12 cellular contexts compared by ENCODE assay signal in genomic region chr7:101698964-101699363, GRCh38.
DNase-seq lines count a peak whose midpoint lies in the region; TF ChIP-seq lines count a peak whose summit lies in the region.
"Had no signal": no experiment of that assay in that cellular context is flagged by ENCODE, and none has a peak within 500 bp of the region (broad histone marks: within the 10 kb centered on the region; RNA-seq: fewer than 3 reads in every experiment).

No MANE protein-coding gene starts in this region.

- no peak overlapping the region for H3K4me3 Mint-ChIP-seq in MCF 10A (ENCODE audit: unreplicated experiment)
- H3K4me3 Mint-ChIP-seq: CD4-positive, CD25-positive, alpha-beta regulatory T cell had no signal

- H3K27me3 ChIP-seq in mesendoderm (ENCODE audit: insufficient read depth, low read length, poor library complexity) (no peaks in the 10 kb centered on the region), trophoblast cell (ENCODE audit: insufficient read depth, low read length) (no peaks in the 10 kb centered on the region), adrenal gland (no peaks in the 10 kb centered on the region)

- no TSS peak for BruUV-seq in MCF 10A (replicated peaks; lab: Mats Ljungman, UMichigan)

- H3K18ac ChIP-seq in mesendoderm (ENCODE audit: low read length): no peak overlapping the region
- no peak overlapping the region for H3K18ac ChIP-seq in trophoblast cell (ENCODE audit: low read length)

- no peaks in the 10 kb centered on the region for H3K36me3 ChIP-seq in mesendoderm (ENCODE audit: control insufficient read depth, insufficient read depth, low read length)
- no peaks in the 10 kb centered on the region for H3K36me3 ChIP-seq in trophoblast cell (ENCODE audit: control insufficient read depth in 1 of 2, insufficient read depth in 2 of 2, low read length in 2 of 2)
- no peaks in the 10 kb centered on the region for H3K36me3 ChIP-seq in adrenal gland (replicated peaks in 1 of 2)

- WGBS in mesendoderm (ENCODE audit: extremely low coverage, insufficient coverage, low lambda C conversion rate): no CpG with 5 or more reads among the region's 11 CpGs
- no CpG with 5 or more reads among the region's 11 CpGs for WGBS in trophoblast cell (ENCODE audit: extremely low coverage, insufficient coverage, insufficient read length)
- 76 to 86% (median 80%) methylated on average over 3 to 11 of the region's 11 CpGs for WGBS in adrenal gland, 4 donors

- no peak overlapping the region for H2AK5ac ChIP-seq in mesendoderm (ENCODE audit: low read length)
- H2AK5ac ChIP-seq in trophoblast cell (ENCODE audit: low read length): no peak overlapping the region

- H2BK120ac ChIP-seq in mesendoderm (ENCODE audit: low read depth, low read length): no peak overlapping the region
- no peak overlapping the region for H2BK120ac ChIP-seq in trophoblast cell (ENCODE audit: insufficient read depth, low read length, poor library complexity)

- no peak overlapping the region for H3K27ac ChIP-seq in mesendoderm (ENCODE audit: low read depth, low read length)
- no peak overlapping the region for H3K27ac ChIP-seq in trophoblast cell (ENCODE audit: low read depth, low read length)
- no peak overlapping the region for H3K27ac ChIP-seq in adrenal gland
- H3K27ac ChIP-seq: 22Rv1 had no signal

- H4K8ac ChIP-seq in mesendoderm (ENCODE audit: low read depth, low read length) (no peak overlapping the region), trophoblast cell (ENCODE audit: low read depth, low read length) (no peak overlapping the region)

- TF ChIP-seq CTCF in adrenal gland (IDR thresholded peaks at IDR 0.05) (no peak), MCF 10A (IDR thresholded peaks at IDR 0.05; ENCODE audit: unreplicated experiment) (no peak)

- DNase-seq in NCI-H2227 (lab: John Stamatoyannopoulos, UW; ENCODE audit: unreplicated experiment) (peak; percentile 40), NCI-H2227 treated with DMSO at 0.1 percent for 48 hours (lab: John Stamatoyannopoulos, UW) (no peak), NCI-H69 (lab: John Stamatoyannopoulos, UW) (peak; percentile 57), mesendoderm (no peak), trophoblast cell (no peak), DMS53 treated with DMSO at 0.1 percent for 48 hours (lab: John Stamatoyannopoulos, UW; ENCODE audit: unreplicated experiment) (no peak), adrenal gland (no peak), MCF 10A (ENCODE audit: unreplicated experiment) (no peak)
- DNase-seq: CD4-positive, CD25-positive, alpha-beta regulatory T cell; DMS79 had no signal

- H3K4me1 ChIP-seq in mesendoderm (ENCODE audit: control insufficient read depth, low read depth, low read length): no peaks in the 10 kb centered on the region
- no peaks in the 10 kb centered on the region for H3K4me1 ChIP-seq in trophoblast cell (ENCODE audit: control insufficient read depth in 1 of 2, insufficient read depth in 2 of 2, low read length in 2 of 2)
- no peaks in the 10 kb centered on the region for H3K4me1 ChIP-seq in adrenal gland (replicated peaks in 1 of 2)

- no peaks in the 10 kb centered on the region for H3K79me2 ChIP-seq in mesendoderm (ENCODE audit: control insufficient read depth, insufficient read depth, low read length)
- H3K79me2 ChIP-seq in trophoblast cell (ENCODE audit: control insufficient read depth, insufficient read depth, low read length, poor library complexity): no peaks in the 10 kb centered on the region

- H3K9me3 ChIP-seq in trophoblast cell (ENCODE audit: insufficient read depth, low read depth, low read length) (peaks cover 11% of the 10 kb centered on the region), adrenal gland (replicated peaks in 1 of 3) (no peaks in the 10 kb centered on the region)

- H3K4me2 ChIP-seq in mesendoderm (ENCODE audit: low read length) (no peak overlapping the region), trophoblast cell (ENCODE audit: low read length) (no peak overlapping the region)

- H3K4ac ChIP-seq in mesendoderm (ENCODE audit: low read depth, low read length) (no peak overlapping the region), trophoblast cell (ENCODE audit: low read depth, low read length) (no peak overlapping the region)

- H4K12ac ChIP-seq in trophoblast cell (ENCODE audit: low read depth, low read length): no peak overlapping the region

- H4K5ac ChIP-seq in mesendoderm (ENCODE audit: low read length): no peak overlapping the region

- H3K9me3 Mint-ChIP-seq in MCF 10A (ENCODE audit: unreplicated experiment): no peaks in the 10 kb centered on the region

- no peak overlapping the region for H2AFZ ChIP-seq in trophoblast cell (ENCODE audit: insufficient read depth, low read length, poor library complexity)

- no peak overlapping the region for H3K4me3 ChIP-seq in mesendoderm (ENCODE audit: low read length)
- H3K4me3 ChIP-seq in trophoblast cell (ENCODE audit: low read depth, low read length): peak overlapping the region; percentile 6
- no peak overlapping the region for H3K4me3 ChIP-seq in adrenal gland
- H3K4me3 ChIP-seq: GM12878 had no signal

- H4K91ac ChIP-seq in trophoblast cell (ENCODE audit: low read depth, low read length): no peak overlapping the region

- peaks cover 7% of the 10 kb centered on the region for H3K36me3 Mint-ChIP-seq in MCF 10A (ENCODE audit: insufficient read depth, unreplicated experiment)
- H3K36me3 Mint-ChIP-seq: CD4-positive, CD25-positive, alpha-beta regulatory T cell had no signal

- H2BK15ac ChIP-seq in mesendoderm (replicated peaks; ENCODE audit: low read depth): no peak overlapping the region

- intact Hi-C loops in adrenal gland (cut with DNase I) (no loop called here), MCF 10A (cut with micrococcal nuclease) (no loop called here)

- H2BK5ac ChIP-seq in mesendoderm (ENCODE audit: low read length): no peak overlapping the region
- H2BK5ac ChIP-seq in trophoblast cell (ENCODE audit: low read depth, low read length, poor library complexity): no peak overlapping the region

- POLR2A ChIA-PET in MCF 10A (lab: Yijun Ruan, JAX): no interaction called here

- no peak overlapping the region for H3K14ac ChIP-seq in trophoblast cell (ENCODE audit: low read length)

- peaks cover 26% of the 10 kb centered on the region for H3K27me3 Mint-ChIP-seq in MCF 10A (ENCODE audit: insufficient read depth, unreplicated experiment)
- H3K27me3 Mint-ChIP-seq: CD4-positive, CD25-positive, alpha-beta regulatory T cell had no signal

- CTCF ChIA-PET in MCF 10A (lab: Yijun Ruan, JAX): interaction anchor here (0.5 kb wide), 1 partner anchor 365 kb away, joined by 3 read pairs; no protein-coding TSS in a partner anchor

- H3K9ac ChIP-seq in mesendoderm (ENCODE audit: low read length) (no peak overlapping the region), trophoblast cell (ENCODE audit: low read length) (no peak overlapping the region)

- no peak overlapping the region for H3K23ac ChIP-seq in mesendoderm (ENCODE audit: low read length)
- no peak overlapping the region for H3K23ac ChIP-seq in trophoblast cell (ENCODE audit: low read length)

- H3K56ac ChIP-seq in mesendoderm (ENCODE audit: low read length): peak overlapping the region; percentile 19

- H3K4me1 Mint-ChIP-seq in MCF 10A (ENCODE audit: insufficient read depth, unreplicated experiment): no peaks in the 10 kb centered on the region
- H3K4me1 Mint-ChIP-seq: CD4-positive, CD25-positive, alpha-beta regulatory T cell had no signal

- H3K27ac Mint-ChIP-seq in MCF 10A (ENCODE audit: low read depth, unreplicated experiment): no peak overlapping the region
- H3K27ac Mint-ChIP-seq: CD4-positive, CD25-positive, alpha-beta regulatory T cell had no signal

- no peak overlapping the region for H2BK12ac ChIP-seq in trophoblast cell (ENCODE audit: low read length)

- no peaks in the 10 kb centered on the region for H3K79me1 ChIP-seq in mesendoderm (ENCODE audit: low read length)
- no peaks in the 10 kb centered on the region for H3K79me1 ChIP-seq in trophoblast cell (ENCODE audit: low read length)

- TF ChIP-seq POLR2A in adrenal gland (IDR thresholded peaks at IDR 0.05): no peak

Comparison
In these comparisons a context has a peak if more than half of its experiments do, and no peak if none do; other contexts are left out.
1. DNase-seq: peak in NCI-H2227 (single experiment) and NCI-H69 (single experiment); none in NCI-H2227 treated with DMSO at 0.1 percent for 48 hours (single experiment), mesendoderm (single experiment), trophoblast cell (0 of 2), DMS53 treated with DMSO at 0.1 percent for 48 hours (single experiment), adrenal gland (0 of 7) and MCF 10A (single experiment).